ENCODE assay signal across 24 cellular contexts in genomic region chr5:133884525-133885311, GRCh38.
DNase-seq lines count a peak whose midpoint lies in the region; ATAC-seq, FAIRE-seq and TF ChIP-seq lines count a peak whose summit lies in the region.
"Had no signal": no experiment of that assay in that cellular context is flagged by ENCODE, and none has a peak within 500 bp of the region (broad histone marks: within the 10 kb centered on the region; RNA-seq: fewer than 3 reads in every experiment).

No MANE protein-coding gene starts in this region.

- H2AFZ ChIP-seq in neural progenitor cell (replicated peaks), result no peak overlapping the region
- H2AFZ ChIP-seq: GM23338, PC-9 had no signal

- H3K27ac Mint-ChIP-seq in neural progenitor cell, result peak overlapping the region; percentile 5
- H3K27ac Mint-ChIP-seq: activated T-helper 2 cell treated with anti-CD3 and anti-CD28 coated beads, Interferon-gamma antibody, Interleukin-2, Interleukin-4, amounts not matched to agents 10 μg/mL and 5 μg/mL and 100 μg/mL, durations not matched to agents 14 hours and 24 hours and 36 hours; CD8-positive, alpha-beta memory T cell; GM23338; immature natural killer cell; stimulated activated effector memory CD8-positive, alpha-beta T cell treated with anti-CD3 and anti-CD28 coated beads, Interleukin-12 subunit alpha, Interleukin-12 subunit beta, amount 100 ng/mL, for 72 hours had no signal

- no peaks in the 10 kb centered on the region for H3K9me3 Mint-ChIP-seq in neural progenitor cell
- H3K9me3 Mint-ChIP-seq: activated T-helper 2 cell treated with anti-CD3 and anti-CD28 coated beads, Interferon-gamma antibody, Interleukin-2, Interleukin-4, amounts not matched to agents 10 μg/mL and 5 μg/mL and 100 μg/mL, durations not matched to agents 14 hours and 24 hours and 36 hours; CD8-positive, alpha-beta memory T cell; GM23338; immature natural killer cell; stimulated activated effector memory CD8-positive, alpha-beta T cell treated with anti-CD3 and anti-CD28 coated beads, Interleukin-12 subunit alpha, Interleukin-12 subunit beta, amount 100 ng/mL, for 72 hours had no signal

- no peak for TF ChIP-seq POLR2A in vagina (IDR thresholded peaks at IDR 0.05)

- H3K27ac ChIP-seq in A673 (ENCODE audit: low read depth, low read length, poor library complexity, severe bottlenecking) (peak overlapping the region; percentile 92), neural progenitor cell (no peak overlapping the region), vagina (no peak overlapping the region)
- H3K27ac ChIP-seq: cardiac muscle cell, PC-9, tibial artery had no signal

- H3K36me3 ChIP-seq in A673 (ENCODE audit: insufficient read depth, low read length, poor library complexity, severe bottlenecking), result no peaks in the 10 kb centered on the region
- no peaks in the 10 kb centered on the region for H3K36me3 ChIP-seq in neural progenitor cell
- no peaks in the 10 kb centered on the region for H3K36me3 ChIP-seq in vagina
- H3K36me3 ChIP-seq: cardiac muscle cell, heart left ventricle, tibial artery had no signal

- TF ChIP-seq CTCF in A673 (conservative IDR thresholded peaks at IDR 0.05; ENCODE audit: low read depth, low read length), result no peak
- TF ChIP-seq CTCF in neural progenitor cell (IDR thresholded peaks at IDR 0.05), result no peak
- TF ChIP-seq CTCF in vagina (IDR thresholded peaks at IDR 0.05), result no peak

- no peaks in the 10 kb centered on the region for H3K27me3 ChIP-seq in A673 (replicated peaks; ENCODE audit: insufficient read depth, low read depth, low read length, poor library complexity)
- no peaks in the 10 kb centered on the region for H3K27me3 ChIP-seq in neural progenitor cell
- H3K27me3 ChIP-seq in vagina, result no peaks in the 10 kb centered on the region
- H3K27me3 ChIP-seq: cardiac muscle cell, tibial artery had no signal

- peak; percentile 87 for FAIRE-seq in endometrium (lab: Jason Lieb, UNC)

- POLR2A ChIA-PET in A673 (lab: Charles Lee; ENCODE audit: low non-redundant PET), result interaction anchor here (0.6 kb wide), 1 partner anchor 14 kb away, joined by 3 read pairs; no protein-coding TSS in a partner anchor

- H3K4me2 ChIP-seq in neural progenitor cell, result no peak overlapping the region
- H3K4me2 ChIP-seq: GM23338, PC-9 had no signal

- no peak for ATAC-seq in GM21423 (IDR thresholded peaks at IDR 0.05; ENCODE audit: unreplicated experiment)
- ATAC-seq in HG03469 (IDR thresholded peaks at IDR 0.05; ENCODE audit: unreplicated experiment), result no peak
- ATAC-seq: activated CD4-positive, CD25-positive, alpha-beta regulatory T cell treated with anti-CD3 and anti-CD28 coated beads, Interleukin-2, amount 50 U/mL, for 24 hours; GM23338; stimulated activated effector memory CD8-positive, alpha-beta T cell treated with anti-CD3 and anti-CD28 coated beads, Interleukin-12 subunit alpha, Interleukin-12 subunit beta, amount 100 ng/mL, for 72 hours had no signal

- H3K9me3 ChIP-seq in A673 (ENCODE audit: low read depth, low read length, poor library complexity, severe bottlenecking), result no peaks in the 10 kb centered on the region
- no peaks in the 10 kb centered on the region for H3K9me3 ChIP-seq in neural progenitor cell (ENCODE audit: low read depth)
- H3K9me3 ChIP-seq in vagina, result no peaks in the 10 kb centered on the region
- H3K9me3 ChIP-seq: heart left ventricle, tibial artery had no signal

- H3K4me3 ChIP-seq in A673 (ENCODE audit: low read depth, low read length, poor library complexity, severe bottlenecking) (no peak overlapping the region), neural progenitor cell (no peak overlapping the region), vagina (no peak overlapping the region)
- H3K4me3 ChIP-seq: cardiac muscle cell, GM23338, heart left ventricle, lung, PC-9, tibial artery had no signal

- H3K79me2 ChIP-seq in neural progenitor cell (ENCODE audit: low read depth), result no peaks in the 10 kb centered on the region

- no peaks in the 10 kb centered on the region for H3F3A ChIP-seq in neural progenitor cell (ENCODE audit: low read depth)

- no TSS peak for BruUV-seq in A673 (replicated peaks; lab: Mats Ljungman, UMichigan)

- H3K4me1 ChIP-seq in A673 (ENCODE audit: insufficient read depth, low read length, poor library complexity, severe bottlenecking), result peaks cover 71% of the 10 kb centered on the region
- no peaks in the 10 kb centered on the region for H3K4me1 ChIP-seq in neural progenitor cell
- no peaks in the 10 kb centered on the region for H3K4me1 ChIP-seq in vagina
- H3K4me1 ChIP-seq: heart left ventricle, tibial artery had no signal

- peak; percentile 83 for DNase-seq in A673 (ENCODE audit: low spot score)
- peak; percentile 45 for DNase-seq in NCI-H1092 (lab: John Stamatoyannopoulos, UW)
- no peak for DNase-seq in neural progenitor cell (ENCODE audit: low spot score)
- DNase-seq in superior temporal gyrus (ENCODE audit: extremely low spot score), result no peak
- DNase-seq in vagina (ENCODE audit: extremely low spot score in 2 of 2), result no peak
- DNase-seq: CD8-positive, alpha-beta memory T cell; immature natural killer cell; naive B cell; NCI-H1930; NCI-H526 treated with DMSO at 0.1 percent for 48 hours; PC-9; stimulated activated CD4-positive, alpha-beta T cell treated with anti-CD3 and anti-CD28 coated beads, Interleukin-15, amount 100 ng/mL, for 24 hours; T-helper 9 cell had no signal

- intact Hi-C loops in A673 (cut with micrococcal nuclease; ENCODE audit: unreplicated experiment) (no loop called here), vagina (cut with DNase I) (no loop called here)

- H4K20me1 ChIP-seq in neural progenitor cell (ENCODE audit: low read depth), result no peaks in the 10 kb centered on the region

- peaks cover 30% of the 10 kb centered on the region for H3K4me1 Mint-ChIP-seq in neural progenitor cell
- H3K4me1 Mint-ChIP-seq: CD8-positive, alpha-beta memory T cell; GM23338; immature natural killer cell had no signal

- no peak overlapping the region for H3K4me3 Mint-ChIP-seq in neural progenitor cell
- H3K4me3 Mint-ChIP-seq: CD8-positive, alpha-beta memory T cell; GM23338; immature natural killer cell; stimulated activated effector memory CD8-positive, alpha-beta T cell treated with anti-CD3 and anti-CD28 coated beads, Interleukin-12 subunit alpha, Interleukin-12 subunit beta, amount 100 ng/mL, for 72 hours had no signal

- peaks cover 1% of the 10 kb centered on the region for H3K36me3 Mint-ChIP-seq in neural progenitor cell
- H3K36me3 Mint-ChIP-seq: immature natural killer cell; naive B cell; stimulated activated effector memory CD8-positive, alpha-beta T cell treated with anti-CD3 and anti-CD28 coated beads, Interleukin-12 subunit alpha, Interleukin-12 subunit beta, amount 100 ng/mL, for 72 hours had no signal

- H3K27me3 Mint-ChIP-seq in neural progenitor cell (ENCODE audit: insufficient read depth, low read depth), result peaks cover 10% of the 10 kb centered on the region

- H3K9ac ChIP-seq in neural progenitor cell, result no peak overlapping the region

- CTCF ChIA-PET in A673 (lab: Charles Lee), result no interaction called here

Comparison
In these comparisons a context has a peak if more than half of its experiments do, and no peak if none do; other contexts are left out.
1. DNase-seq: peak in A673 (single experiment) and NCI-H1092 (single experiment); none in neural progenitor cell (single experiment), superior temporal gyrus (single experiment) and vagina (0 of 2).